20 cellular contexts compared by ENCODE assay signal in genomic region chr11:7590529-7590928, GRCh38.
"Had no signal": no experiment of that assay in that cellular context is flagged by ENCODE, and none has a peak within 500 bp of the region (broad histone marks: within the 10 kb centered on the region; RNA-seq: fewer than 3 reads in every experiment).

No MANE protein-coding gene starts in this region.

- H2AFZ ChIP-seq: hepatocyte, neural progenitor cell had no signal

- H3K27ac ChIP-seq: brain microvascular endothelial cell, esophagus muscularis mucosa, hepatocyte, left lung, neural progenitor cell, pancreas, SJCRH30, suprapubic skin had no signal

- H3K4me3 ChIP-seq: esophagus muscularis mucosa, hepatocyte, left lung, neural progenitor cell, pancreas, SJCRH30, suprapubic skin had no signal

- ATAC-seq: activated CD8-positive, alpha-beta T cell treated with anti-CD3 and anti-CD28 coated beads, Interleukin-2, amount 10 ng/mL, durations not matched to agents 7 days and 5 days; activated naive CD8-positive, alpha-beta T cell treated with anti-CD3 and anti-CD28 coated beads, Interleukin-2, amount 50 U/mL, for 24 hours; activated T-cell treated with anti-CD3 and anti-CD28 coated beads, Interleukin-2, amount 50 U/mL, for 4 hours; left lung; naive thymus-derived CD4-positive, alpha-beta T cell; pancreas had no signal

- H3K9ac ChIP-seq: neural progenitor cell had no signal

- H3K4me2 ChIP-seq: hepatocyte, neural progenitor cell had no signal

- H3K9me3 ChIP-seq: esophagus muscularis mucosa, left lung, pancreas, SJCRH30, suprapubic skin had no signal

- H3K4me1 ChIP-seq: pancreas, SJCRH30 had no signal

- DNase-seq: activated CD4-positive, alpha-beta T cell treated with anti-CD3 and anti-CD28 coated beads, Interleukin-2, amount 10 ng/mL, durations not matched to agents 24 days and 14 days; activated CD8-positive, alpha-beta memory T cell treated with anti-CD3 and anti-CD28 coated beads, Interleukin-2, amount 50 U/mL, for 4 hours; activated CD8-positive, alpha-beta T cell treated with anti-CD3 and anti-CD28 coated beads, Interleukin-2, amount 10 ng/mL, durations not matched to agents 7 days and 5 days; activated naive CD4-positive, alpha-beta T cell treated with anti-CD3 and anti-CD28 coated beads, Interleukin-2, amount 10 ng/mL, durations not matched to agents 7 days and 5 days; activated naive CD8-positive, alpha-beta T cell treated with anti-CD3 and anti-CD28 coated beads, Interleukin-2, amount 50 U/mL, for 24 hours; activated T-cell treated with anti-CD3 and anti-CD28 coated beads, Interleukin-2, amount 50 U/mL, for 4 hours; aorta; brain microvascular endothelial cell; cerebellar nuclear complex; effector memory CD4-positive, alpha-beta T cell; left lung; mesenchymal stem cell; naive thymus-derived CD4-positive, alpha-beta T cell; pancreas; SJCRH30; trophoblast cell had no signal

- H3K36me3 ChIP-seq: brain microvascular endothelial cell, esophagus muscularis mucosa, left lung, neural progenitor cell, pancreas, SJCRH30, suprapubic skin had no signal

- H3K27me3 ChIP-seq: brain microvascular endothelial cell, esophagus muscularis mucosa, hepatocyte, left lung, neural progenitor cell, pancreas, SJCRH30, suprapubic skin had no signal
